In the genomic region with DNA sequence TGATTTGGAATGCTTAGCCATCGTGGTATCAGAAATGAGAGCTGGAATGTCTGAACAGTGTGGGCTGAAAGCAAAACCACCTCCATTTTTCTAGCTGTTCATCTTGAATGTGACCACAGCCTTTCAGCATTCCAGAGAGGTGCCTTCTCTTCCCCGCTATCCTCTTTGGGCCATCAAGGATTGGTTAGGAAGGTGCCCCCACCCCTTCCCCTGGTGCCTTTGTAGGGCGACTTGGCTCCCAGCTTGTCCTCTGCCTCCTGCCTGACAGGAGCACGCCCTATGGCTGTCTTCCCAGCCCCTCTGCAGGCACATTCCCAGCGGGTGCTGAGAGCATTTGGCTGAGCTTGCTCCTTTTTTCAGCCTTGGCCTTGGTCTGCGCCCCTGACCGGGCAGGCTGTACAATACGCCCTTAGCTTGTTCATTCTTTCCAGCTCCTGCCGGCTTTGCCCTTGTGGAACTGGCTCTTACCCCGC, we compare ENCODE assay signal across 2 cellular contexts.
TF ChIP-seq lines count a peak whose summit lies in the region.

No MANE protein-coding gene starts in this region.

TF ChIP-seq in SK-N-SH treated with all-trans-retinoic acid at 6 μM for 48 hours, 23 proteins besides CTCF, POLR2A, EP300 and RAD21 (continued from another document):
- TF ChIP-seq, protein P1, sequence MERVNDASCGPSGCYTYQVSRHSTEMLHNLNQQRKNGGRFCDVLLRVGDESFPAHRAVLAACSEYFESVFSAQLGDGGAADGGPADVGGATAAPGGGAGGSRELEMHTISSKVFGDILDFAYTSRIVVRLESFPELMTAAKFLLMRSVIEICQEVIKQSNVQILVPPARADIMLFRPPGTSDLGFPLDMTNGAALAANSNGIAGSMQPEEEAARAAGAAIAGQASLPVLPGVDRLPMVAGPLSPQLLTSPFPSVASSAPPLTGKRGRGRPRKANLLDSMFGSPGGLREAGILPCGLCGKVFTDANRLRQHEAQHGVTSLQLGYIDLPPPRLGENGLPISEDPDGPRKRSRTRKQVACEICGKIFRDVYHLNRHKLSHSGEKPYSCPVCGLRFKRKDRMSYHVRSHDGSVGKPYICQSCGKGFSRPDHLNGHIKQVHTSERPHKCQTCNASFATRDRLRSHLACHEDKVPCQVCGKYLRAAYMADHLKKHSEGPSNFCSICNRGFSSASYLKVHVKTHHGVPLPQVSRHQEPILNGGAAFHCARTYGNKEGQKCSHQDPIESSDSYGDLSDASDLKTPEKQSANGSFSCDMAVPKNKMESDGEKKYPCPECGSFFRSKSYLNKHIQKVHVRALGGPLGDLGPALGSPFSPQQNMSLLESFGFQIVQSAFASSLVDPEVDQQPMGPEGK (CRISPR knock-in tag; IDR thresholded peaks at IDR 0.05; ENCODE audit: borderline replicate concordance): no peak

TF ChIP-seq in SK-N-SH, 30 proteins besides CTCF, POLR2A, EP300 and RAD21:
- TF ChIP-seq, protein P2, sequence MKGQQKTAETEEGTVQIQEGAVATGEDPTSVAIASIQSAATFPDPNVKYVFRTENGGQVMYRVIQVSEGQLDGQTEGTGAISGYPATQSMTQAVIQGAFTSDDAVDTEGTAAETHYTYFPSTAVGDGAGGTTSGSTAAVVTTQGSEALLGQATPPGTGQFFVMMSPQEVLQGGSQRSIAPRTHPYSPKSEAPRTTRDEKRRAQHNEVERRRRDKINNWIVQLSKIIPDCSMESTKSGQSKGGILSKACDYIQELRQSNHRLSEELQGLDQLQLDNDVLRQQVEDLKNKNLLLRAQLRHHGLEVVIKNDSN (IDR thresholded peaks at IDR 0.05; ENCODE audit: borderline replicate concordance, low read depth): no peak
- TF ChIP-seq, protein P3, sequence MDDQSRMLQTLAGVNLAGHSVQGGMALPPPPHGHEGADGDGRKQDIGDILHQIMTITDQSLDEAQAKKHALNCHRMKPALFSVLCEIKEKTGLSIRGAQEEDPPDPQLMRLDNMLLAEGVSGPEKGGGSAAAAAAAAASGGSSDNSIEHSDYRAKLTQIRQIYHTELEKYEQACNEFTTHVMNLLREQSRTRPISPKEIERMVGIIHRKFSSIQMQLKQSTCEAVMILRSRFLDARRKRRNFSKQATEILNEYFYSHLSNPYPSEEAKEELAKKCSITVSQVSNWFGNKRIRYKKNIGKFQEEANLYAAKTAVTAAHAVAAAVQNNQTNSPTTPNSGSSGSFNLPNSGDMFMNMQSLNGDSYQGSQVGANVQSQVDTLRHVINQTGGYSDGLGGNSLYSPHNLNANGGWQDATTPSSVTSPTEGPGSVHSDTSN (IDR thresholded peaks at IDR 0.05): no peak
- TF ChIP-seq, protein P4, sequence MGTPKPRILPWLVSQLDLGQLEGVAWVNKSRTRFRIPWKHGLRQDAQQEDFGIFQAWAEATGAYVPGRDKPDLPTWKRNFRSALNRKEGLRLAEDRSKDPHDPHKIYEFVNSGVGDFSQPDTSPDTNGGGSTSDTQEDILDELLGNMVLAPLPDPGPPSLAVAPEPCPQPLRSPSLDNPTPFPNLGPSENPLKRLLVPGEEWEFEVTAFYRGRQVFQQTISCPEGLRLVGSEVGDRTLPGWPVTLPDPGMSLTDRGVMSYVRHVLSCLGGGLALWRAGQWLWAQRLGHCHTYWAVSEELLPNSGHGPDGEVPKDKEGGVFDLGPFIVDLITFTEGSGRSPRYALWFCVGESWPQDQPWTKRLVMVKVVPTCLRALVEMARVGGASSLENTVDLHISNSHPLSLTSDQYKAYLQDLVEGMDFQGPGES (IDR thresholded peaks at IDR 0.05; ENCODE audit: low read depth, low read length): no peak
- TF ChIP-seq TEAD4 (IDR thresholded peaks at IDR 0.05; ENCODE audit: borderline replicate concordance, insufficient read depth) (no peak), NRF1 (IDR thresholded peaks at IDR 0.05; ENCODE audit: low read depth, low read length) (no peak)
